8 cellular contexts compared by ENCODE assay signal in genomic region chr14:92793709-92794546, GRCh38. TPM values are rescaled to one million over a fixed set of nuclear protein-coding genes. Genes with fewer than 3 reads are reported as not detected.
DNase-seq lines count a peak whose midpoint lies in the region; ATAC-seq, FAIRE-seq and TF ChIP-seq lines count a peak whose summit lies in the region.

Gene GOLGA5, plus strand, starts transcription at chr14:92794305. Its CDS starts 3,133 bp downstream, at chr14:92797438.

- peak within 1 kb of the TSS; percentile 100 for H3K4me3 ChIP-seq in AG10803 (ENCODE audit: low read length)

- peak; percentile 24 for FAIRE-seq in islet of Langerhans (lab: Jason Lieb, UNC)

- no peak for TF ChIP-seq CTCF in AG10803 (conservative IDR thresholded peaks at IDR 0.05; ENCODE audit: low read length)

- DNase-seq in AG10803 (ENCODE audit: low read depth), result peak; percentile 97
- peak; percentile 97 for DNase-seq in NCI-H460 (ENCODE audit: extremely low read depth, low read depth)
- DNase-seq in activated CD4-positive, CD25-positive, alpha-beta regulatory T cell treated with anti-CD3 and anti-CD28 coated beads, Interleukin-2, amount 50 U/mL, for 72 hours, result peak; percentile 99
- DNase-seq in cerebellar nuclear complex (lab: John Stamatoyannopoulos, UW), result peak; percentile 82 to 100
- peak; percentile 96 for DNase-seq in stimulated activated CD4-positive, alpha-beta T cell treated with anti-CD3 and anti-CD28 coated beads, Interleukin-12 subunit alpha, Interleukin-12 subunit beta, amount 100 ng/mL, for 4 hours

- ATAC-seq in GM19043 (IDR thresholded peaks at IDR 0.05; ENCODE audit: low read depth, unreplicated experiment), result peak; percentile 98
- peak; percentile 85 for ATAC-seq in HG03378 (IDR thresholded peaks at IDR 0.05; ENCODE audit: unreplicated experiment)

RNA-seq across cellular contexts. Expression of gene GOLGA5, which starts in this region (rescaled TPM):
- total RNA-seq in NCI-H460 (2014; rRNA removed; shearing (Covaris generic)), result 38.9 and 41.7 TPM in 2 replicates
- 20.5 and 26.1 TPM in 2 replicates for polyA plus RNA-seq in NCI-H460 (2014; cell fraction: nucleus; rRNA removed)

Comparison
In these comparisons a context has a peak if more than half of its experiments do, and no peak if none do; other contexts are left out.
1. Peak in every context shown above with its lines: DNase-seq, ATAC-seq and H3K4me3 ChIP-seq.